Comparison of ENCODE assay signal across 11 cellular contexts in genomic region chr12:14619731-14620501, GRCh38. TPM values are rescaled to one million over a fixed set of nuclear protein-coding genes. Genes with fewer than 3 reads are reported as not detected.
A peak's percentile ranks its signal among the peaks of the same experiment; 100 is the strongest.
DNase-seq lines count a peak whose midpoint lies in the region; ATAC-seq and TF ChIP-seq lines count a peak whose summit lies in the region.
"Had no signal": no experiment of that assay in that cellular context is flagged by ENCODE, and none has a peak within 500 bp of the region (broad histone marks: within the 10 kb centered on the region; RNA-seq: fewer than 3 reads in every experiment).

No MANE protein-coding gene starts in this region.

- H3K4me1 ChIP-seq in OCI-LY7 (ENCODE audit: insufficient read depth, low read length, poor library complexity, severe bottlenecking) (peaks cover 57% of the 10 kb centered on the region), upper lobe of right lung (no peaks in the 10 kb centered on the region)

- H3K27ac ChIP-seq in OCI-LY7 (ENCODE audit: low read depth, low read length, poor library complexity, severe bottlenecking) (peak overlapping the region; percentile 52), upper lobe of right lung (no peak overlapping the region), WERI-Rb-1 (no peak overlapping the region)

- no TSS peak for BruUV-seq in OCI-LY7 (replicated peaks; lab: Mats Ljungman, UMichigan)

- TF ChIP-seq CTCF in OCI-LY7 (conservative IDR thresholded peaks at IDR 0.05; ENCODE audit: low read length) (no peak), upper lobe of right lung (IDR thresholded peaks at IDR 0.05) (no peak), WERI-Rb-1 (IDR thresholded peaks at IDR 0.05; ENCODE audit: low read depth, low read length) (no peak)

- H3K27me3 ChIP-seq in upper lobe of right lung = no peaks in the 10 kb centered on the region
- no peaks in the 10 kb centered on the region for H3K27me3 ChIP-seq in WERI-Rb-1 (ENCODE audit: insufficient read depth, low read depth, severe bottlenecking)

- POLR2A ChIA-PET in OCI-LY7 (lab: Charles Lee) = interaction anchor here (0.6 to 1.9 kb wide), 13 partner anchors 9 to 926 kb away, joined by 3 to 8 read pairs (median 3); a partner anchor contains a TSS

- CTCF ChIA-PET in OCI-LY7 (lab: Charles Lee; ENCODE audit: unreplicated experiment) = interaction anchor here (1.0 kb wide), 1 partner anchor 106 kb away, joined by 4 read pairs; no protein-coding TSS in a partner anchor

- H2AFZ ChIP-seq in OCI-LY7 (ENCODE audit: low read length) = peak overlapping the region; percentile 64

- ATAC-seq in GM19351 (IDR thresholded peaks at IDR 0.05; ENCODE audit: unreplicated experiment) = peak; percentile 26
- peak; percentile 78 for ATAC-seq in HG02938 (IDR thresholded peaks at IDR 0.05; ENCODE audit: unreplicated experiment)
- ATAC-seq in upper lobe of right lung = peak; percentile 81

- peaks cover 19% of the 10 kb centered on the region for H3K36me3 ChIP-seq in OCI-LY7 (ENCODE audit: insufficient read depth, low read length)
- no peaks in the 10 kb centered on the region for H3K36me3 ChIP-seq in upper lobe of right lung
- H3K36me3 ChIP-seq in WERI-Rb-1 = no peaks in the 10 kb centered on the region

- intact Hi-C loops in OCI-LY7 (cut with micrococcal nuclease; ENCODE audit: unreplicated experiment) (loop anchor here (1.0 to 10.0 kb wide), 5 partner anchors 106 to 1895 kb away; partner anchors contain the start of gene ARHGDIB), upper lobe of right lung (cut with DNase I) (no loop called here)

- H3K9me2 ChIP-seq in OCI-LY7 (ENCODE audit: insufficient read depth, low read length) = no peaks in the 10 kb centered on the region

- peak overlapping the region; percentile 33 for H3K4me2 ChIP-seq in OCI-LY7 (ENCODE audit: low read length)

- DNase-seq in OCI-LY7 (ENCODE audit: low spot score) (no peak), upper lobe of right lung (no peak), SKM-1 (lab: John Stamatoyannopoulos, UW; ENCODE audit: unreplicated experiment) (no peak), WERI-Rb-1 (no peak), midbrain (lab: John Stamatoyannopoulos, UW) (no peak)
- DNase-seq: activated T-cell treated with anti-CD3 and anti-CD28 coated beads for 4 hours, islet precursor cell, KG1, NCI-H774 had no signal

- H3K79me2 ChIP-seq in OCI-LY7 (ENCODE audit: insufficient read depth, low read depth, low read length) = no peaks in the 10 kb centered on the region

- H3K9me3 ChIP-seq in OCI-LY7 (ENCODE audit: low read length) (peaks cover 41% of the 10 kb centered on the region; the same call in 1 of the 2 replicates), upper lobe of right lung (no peaks in the 10 kb centered on the region), WERI-Rb-1 (ENCODE audit: severe bottlenecking) (peaks cover 2% of the 10 kb centered on the region)

- H4K20me1 ChIP-seq in OCI-LY7 (ENCODE audit: insufficient read depth, low read length) = no peaks in the 10 kb centered on the region

- H3K4me3 ChIP-seq in OCI-LY7 (ENCODE audit: low read depth, low read length, poor library complexity, severe bottlenecking) = no peak overlapping the region
- no peak overlapping the region for H3K4me3 ChIP-seq in upper lobe of right lung
- H3K4me3 ChIP-seq in WERI-Rb-1 (ENCODE audit: low read depth, low read length) = no peak overlapping the region

RNA-seq across cellular contexts. Expression of gene PLBD1, which starts 52.2 kb away (rescaled TPM):
- 0.46 and 0.54 TPM in 2 replicates for total RNA-seq in OCI-LY7 (2014; rRNA removed; shearing (Covaris generic))
- total RNA-seq in OCI-LY7 (2022) = 0.61 TPM in 1 of 2 replicates, not detected in the other
- 49.3 TPM for total RNA-seq in upper lobe of right lung

Comparison
In these comparisons a context has a peak if more than half of its experiments do, and no peak if none do; other contexts are left out.
1. ATAC-seq: peak in every context shown above with its lines; median percentile 81 in upper lobe of right lung; 78 in HG02938; 26 in GM19351.
2. RNA of gene PLBD1, which starts 52.2 kb away (total RNA-seq): 49.3 TPM in upper lobe of right lung (single experiment); 0.46 to 0.61 TPM in OCI-LY7; every median in the first group is over 10 times any median in the second.